1 cellular context compared by ENCODE assay signal in genomic region chr7:91892821-91893340, GRCh38.
A peak's percentile ranks its signal among the peaks of the same experiment; 100 is the strongest.
TF ChIP-seq lines count a peak whose summit lies in the region.

No MANE protein-coding gene starts in this region.

TF ChIP-seq in K562, 482 proteins besides CTCF, POLR2A, EP300 and RAD21 (continued from another document and continues in another):
- TF ChIP-seq ERF (CRISPR knock-in tag; IDR thresholded peaks at IDR 0.05) (no peak), FOXA3 (CRISPR knock-in tag; conservative IDR thresholded peaks at IDR 0.05 in 1 of 2, IDR thresholded peaks at IDR 0.05 in 1 of 2) (no peak), BRF1 (IDR thresholded peaks at IDR 0.05; ENCODE audit: borderline replicate concordance, extremely low read depth, insufficient read length) (no peak), TAL1 (IDR thresholded peaks at IDR 0.05) (no peak), TBL1XR1 (IDR thresholded peaks at IDR 0.05; ENCODE audit: low read length in 2 of 2) (no peak), NFE2L1 (tag; IDR thresholded peaks at IDR 0.05; ENCODE audit: borderline replicate concordance, low read depth) (no peak), C11orf30 (IDR thresholded peaks at IDR 0.05; ENCODE audit: low read depth) (peak; percentile 8; the same call in 1 of the 2 replicates), ZNF778 (CRISPR knock-in tag; IDR thresholded peaks at IDR 0.05) (no peak), KLF1 (tag; IDR thresholded peaks at IDR 0.05) (no peak), RFX1 (IDR thresholded peaks at IDR 0.05) (no peak), TFAM (CRISPR knock-in tag; conservative IDR thresholded peaks at IDR 0.05) (no peak), EZH2 (IDR thresholded peaks at IDR 0.05; ENCODE audit: borderline replicate concordance, low read depth, low read length) (no peak), ZNF780A (CRISPR knock-in tag; IDR thresholded peaks at IDR 0.05) (no peak), CTCFL (IDR thresholded peaks at IDR 0.05; ENCODE audit: borderline replicate concordance, insufficient read depth, low read depth, low read length, poor library complexity, severe bottlenecking) (no peak), NR1H2 (CRISPR knock-in tag; IDR thresholded peaks at IDR 0.05) (no peak), SAP30 (IDR thresholded peaks at IDR 0.05; ENCODE audit: borderline replicate concordance, insufficient read depth, low read depth, low read length, poor library complexity, severe bottlenecking) (no peak), E4F1 (CRISPR knock-in tag; IDR thresholded peaks at IDR 0.05; ENCODE audit: borderline replicate concordance) (no peak), RHOXF2B (CRISPR knock-in tag; conservative IDR thresholded peaks at IDR 0.05) (no peak), POU5F1 (IDR thresholded peaks at IDR 0.05; ENCODE audit: borderline replicate concordance, low read depth, low read length, partially characterized antibody) (no peak), ZNF431 (CRISPR knock-in tag; IDR thresholded peaks at IDR 0.05) (no peak), ZBTB26 (CRISPR knock-in tag; IDR thresholded peaks at IDR 0.05) (no peak), LARP7 (IDR thresholded peaks at IDR 0.05) (no peak), NBN (IDR thresholded peaks at IDR 0.05; ENCODE audit: low read depth) (no peak), RBM25 (IDR thresholded peaks at IDR 0.05; ENCODE audit: low read depth, low read length, severe bottlenecking) (no peak), CEBPG (CRISPR knock-in tag; IDR thresholded peaks at IDR 0.05) (no peak), CEBPG (tag; conservative IDR thresholded peaks at IDR 0.05 in 1 of 2, IDR thresholded peaks at IDR 0.05 in 1 of 2) (no peak), ZNF512 (tag; IDR thresholded peaks at IDR 0.05) (peak; percentile 52; the same call in 1 of the 2 replicates), ARHGAP35 (IDR thresholded peaks at IDR 0.05; ENCODE audit: partially characterized antibody) (no peak), THRA (IDR thresholded peaks at IDR 0.05) (no peak), TCF7L2 (IDR thresholded peaks at IDR 0.05; ENCODE audit: low read depth, low read length) (no peak), BRCA1 (IDR thresholded peaks at IDR 0.05) (no peak), BRCA1 (CRISPR knock-in tag; IDR thresholded peaks at IDR 0.05) (no peak), XRCC5 (IDR thresholded peaks at IDR 0.05; ENCODE audit: low read depth, low read length) (no peak), THRAP3 (IDR thresholded peaks at IDR 0.05; ENCODE audit: borderline replicate concordance) (no peak), ZC3H4 (CRISPR knock-in tag; IDR thresholded peaks at IDR 0.05; ENCODE audit: borderline replicate concordance) (no peak), MEF2D (tag; conservative IDR thresholded peaks at IDR 0.05; ENCODE audit: low read depth) (0 out of 2 replicates have a peak, but pooled peaks have one; percentile 32), LEF1 (IDR thresholded peaks at IDR 0.05) (no peak), HDAC1 (IDR thresholded peaks at IDR 0.05) (peak in 1 of 2 experiments; percentile 15; a peak in 1 of 4 replicates), ZNF785 (CRISPR knock-in tag; IDR thresholded peaks at IDR 0.05) (no peak), ARID1B (IDR thresholded peaks at IDR 0.05) (peak; percentile 52), SRF (CRISPR knock-in tag; IDR thresholded peaks at IDR 0.05) (no peak), ZNF77 (CRISPR knock-in tag; IDR thresholded peaks at IDR 0.05) (no peak), EWSR1 (IDR thresholded peaks at IDR 0.05; ENCODE audit: borderline replicate concordance, low read depth, partially characterized antibody) (no peak), NR3C1 (CRISPR knock-in tag; IDR thresholded peaks at IDR 0.05) (no peak), BHLHE40 (IDR thresholded peaks at IDR 0.05; ENCODE audit: low read length) (peak; percentile 79), POLR2B (IDR thresholded peaks at IDR 0.05; ENCODE audit: low read depth, partially characterized antibody) (no peak)
- TF ChIP-seq, protein P1, sequence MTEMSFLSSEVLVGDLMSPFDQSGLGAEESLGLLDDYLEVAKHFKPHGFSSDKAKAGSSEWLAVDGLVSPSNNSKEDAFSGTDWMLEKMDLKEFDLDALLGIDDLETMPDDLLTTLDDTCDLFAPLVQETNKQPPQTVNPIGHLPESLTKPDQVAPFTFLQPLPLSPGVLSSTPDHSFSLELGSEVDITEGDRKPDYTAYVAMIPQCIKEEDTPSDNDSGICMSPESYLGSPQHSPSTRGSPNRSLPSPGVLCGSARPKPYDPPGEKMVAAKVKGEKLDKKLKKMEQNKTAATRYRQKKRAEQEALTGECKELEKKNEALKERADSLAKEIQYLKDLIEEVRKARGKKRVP (CRISPR knock-in tag; IDR thresholded peaks at IDR 0.05): no peak
- TF ChIP-seq, protein P2, sequence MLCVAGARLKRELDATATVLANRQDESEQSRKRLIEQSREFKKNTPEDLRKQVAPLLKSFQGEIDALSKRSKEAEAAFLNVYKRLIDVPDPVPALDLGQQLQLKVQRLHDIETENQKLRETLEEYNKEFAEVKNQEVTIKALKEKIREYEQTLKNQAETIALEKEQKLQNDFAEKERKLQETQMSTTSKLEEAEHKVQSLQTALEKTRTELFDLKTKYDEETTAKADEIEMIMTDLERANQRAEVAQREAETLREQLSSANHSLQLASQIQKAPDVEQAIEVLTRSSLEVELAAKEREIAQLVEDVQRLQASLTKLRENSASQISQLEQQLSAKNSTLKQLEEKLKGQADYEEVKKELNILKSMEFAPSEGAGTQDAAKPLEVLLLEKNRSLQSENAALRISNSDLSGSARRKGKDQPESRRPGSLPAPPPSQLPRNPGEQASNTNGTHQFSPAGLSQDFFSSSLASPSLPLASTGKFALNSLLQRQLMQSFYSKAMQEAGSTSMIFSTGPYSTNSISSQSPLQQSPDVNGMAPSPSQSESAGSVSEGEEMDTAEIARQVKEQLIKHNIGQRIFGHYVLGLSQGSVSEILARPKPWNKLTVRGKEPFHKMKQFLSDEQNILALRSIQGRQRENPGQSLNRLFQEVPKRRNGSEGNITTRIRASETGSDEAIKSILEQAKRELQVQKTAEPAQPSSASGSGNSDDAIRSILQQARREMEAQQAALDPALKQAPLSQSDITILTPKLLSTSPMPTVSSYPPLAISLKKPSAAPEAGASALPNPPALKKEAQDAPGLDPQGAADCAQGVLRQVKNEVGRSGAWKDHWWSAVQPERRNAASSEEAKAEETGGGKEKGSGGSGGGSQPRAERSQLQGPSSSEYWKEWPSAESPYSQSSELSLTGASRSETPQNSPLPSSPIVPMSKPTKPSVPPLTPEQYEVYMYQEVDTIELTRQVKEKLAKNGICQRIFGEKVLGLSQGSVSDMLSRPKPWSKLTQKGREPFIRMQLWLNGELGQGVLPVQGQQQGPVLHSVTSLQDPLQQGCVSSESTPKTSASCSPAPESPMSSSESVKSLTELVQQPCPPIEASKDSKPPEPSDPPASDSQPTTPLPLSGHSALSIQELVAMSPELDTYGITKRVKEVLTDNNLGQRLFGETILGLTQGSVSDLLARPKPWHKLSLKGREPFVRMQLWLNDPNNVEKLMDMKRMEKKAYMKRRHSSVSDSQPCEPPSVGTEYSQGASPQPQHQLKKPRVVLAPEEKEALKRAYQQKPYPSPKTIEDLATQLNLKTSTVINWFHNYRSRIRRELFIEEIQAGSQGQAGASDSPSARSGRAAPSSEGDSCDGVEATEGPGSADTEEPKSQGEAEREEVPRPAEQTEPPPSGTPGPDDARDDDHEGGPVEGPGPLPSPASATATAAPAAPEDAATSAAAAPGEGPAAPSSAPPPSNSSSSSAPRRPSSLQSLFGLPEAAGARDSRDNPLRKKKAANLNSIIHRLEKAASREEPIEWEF (CRISPR knock-in tag; IDR thresholded peaks at IDR 0.05): no peak
- TF ChIP-seq, protein P3, sequence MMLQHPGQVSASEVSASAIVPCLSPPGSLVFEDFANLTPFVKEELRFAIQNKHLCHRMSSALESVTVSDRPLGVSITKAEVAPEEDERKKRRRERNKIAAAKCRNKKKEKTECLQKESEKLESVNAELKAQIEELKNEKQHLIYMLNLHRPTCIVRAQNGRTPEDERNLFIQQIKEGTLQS (IDR thresholded peaks at IDR 0.05): peak; percentile 76
- TF ChIP-seq, protein P3 (CRISPR knock-in tag; conservative IDR thresholded peaks at IDR 0.05): no peak
- TF ChIP-seq, protein P4, sequence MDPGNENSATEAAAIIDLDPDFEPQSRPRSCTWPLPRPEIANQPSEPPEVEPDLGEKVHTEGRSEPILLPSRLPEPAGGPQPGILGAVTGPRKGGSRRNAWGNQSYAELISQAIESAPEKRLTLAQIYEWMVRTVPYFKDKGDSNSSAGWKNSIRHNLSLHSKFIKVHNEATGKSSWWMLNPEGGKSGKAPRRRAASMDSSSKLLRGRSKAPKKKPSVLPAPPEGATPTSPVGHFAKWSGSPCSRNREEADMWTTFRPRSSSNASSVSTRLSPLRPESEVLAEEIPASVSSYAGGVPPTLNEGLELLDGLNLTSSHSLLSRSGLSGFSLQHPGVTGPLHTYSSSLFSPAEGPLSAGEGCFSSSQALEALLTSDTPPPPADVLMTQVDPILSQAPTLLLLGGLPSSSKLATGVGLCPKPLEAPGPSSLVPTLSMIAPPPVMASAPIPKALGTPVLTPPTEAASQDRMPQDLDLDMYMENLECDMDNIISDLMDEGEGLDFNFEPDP (CRISPR knock-in tag; IDR thresholded peaks at IDR 0.05): no peak
- TF ChIP-seq, protein P5, sequence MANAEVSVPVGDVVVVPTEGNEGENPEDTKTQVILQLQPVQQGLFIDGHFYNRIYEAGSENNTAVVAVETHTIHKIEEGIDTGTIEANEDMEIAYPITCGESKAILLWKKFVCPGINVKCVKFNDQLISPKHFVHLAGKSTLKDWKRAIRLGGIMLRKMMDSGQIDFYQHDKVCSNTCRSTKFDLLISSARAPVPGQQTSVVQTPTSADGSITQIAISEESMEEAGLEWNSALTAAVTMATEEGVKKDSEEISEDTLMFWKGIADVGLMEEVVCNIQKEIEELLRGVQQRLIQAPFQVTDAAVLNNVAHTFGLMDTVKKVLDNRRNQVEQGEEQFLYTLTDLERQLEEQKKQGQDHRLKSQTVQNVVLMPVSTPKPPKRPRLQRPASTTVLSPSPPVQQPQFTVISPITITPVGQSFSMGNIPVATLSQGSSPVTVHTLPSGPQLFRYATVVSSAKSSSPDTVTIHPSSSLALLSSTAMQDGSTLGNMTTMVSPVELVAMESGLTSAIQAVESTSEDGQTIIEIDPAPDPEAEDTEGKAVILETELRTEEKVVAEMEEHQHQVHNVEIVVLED (CRISPR knock-in tag; IDR thresholded peaks at IDR 0.05): no peak
